18 cellular contexts compared by ENCODE assay signal in the genomic region with DNA sequence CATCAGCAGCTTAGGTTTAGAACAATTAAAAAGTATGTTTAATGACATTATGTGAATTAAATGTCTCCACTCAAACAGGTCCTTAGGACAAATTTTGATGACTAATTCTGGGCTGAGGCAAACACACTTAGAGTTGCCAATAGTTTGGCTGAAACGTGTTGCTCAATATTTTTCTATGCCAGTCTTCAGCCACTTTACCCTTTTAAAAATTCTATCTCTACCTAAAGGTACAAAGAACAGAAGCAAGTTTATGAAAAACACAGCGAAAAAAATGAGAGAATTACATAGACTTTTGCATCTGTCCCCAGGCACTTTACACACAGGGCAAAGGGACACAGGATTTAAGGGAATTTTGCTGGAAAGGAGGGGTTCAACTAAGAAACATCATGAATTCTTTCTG. TPM values are rescaled to one million over a fixed set of nuclear protein-coding genes. Genes with fewer than 3 reads are reported as not detected.
A peak's percentile ranks its signal among the peaks of the same experiment; 100 is the strongest.
DNase-seq lines count a peak whose midpoint lies in the region; ATAC-seq, FAIRE-seq and TF ChIP-seq lines count a peak whose summit lies in the region.
"Had no signal": no experiment of that assay in that cellular context is flagged by ENCODE, and none has a peak within 500 bp of the region (broad histone marks: within the 10 kb centered on the region; RNA-seq: fewer than 3 reads in every experiment).

No MANE protein-coding gene starts in this region.

- TF ChIP-seq RAD21 in K562 (CRISPR knock-in tag; conservative IDR thresholded peaks at IDR 0.05 in 1 of 2, IDR thresholded peaks at IDR 0.05 in 1 of 2), result no peak
- TF ChIP-seq RAD21 in liver (IDR thresholded peaks at IDR 0.05), result peak in 1 of 2 donors; percentile 14

- intact Hi-C loops in K562 (cut with micrococcal nuclease), result no loop called here

- TF ChIP-seq CTCF in K562 (IDR thresholded peaks at IDR 0.05 in 2 of 3, conservative IDR thresholded peaks at IDR 0.05 in 1 of 3; ENCODE audit: insufficient read depth in 2 of 3, low read depth in 1 of 3, low read length in 3 of 3) (no peak), liver (IDR thresholded peaks at IDR 0.05; ENCODE audit: low read depth, low read length, missing input control) (no peak)

- no peaks in the 10 kb centered on the region for H3K9me1 ChIP-seq in K562 (ENCODE audit: control insufficient read depth, insufficient read depth, low read length)

- peaks cover 51 to 82% (median 70%) of the 10 kb centered on the region in 11 experiments for H3K36me3 ChIP-seq in BLaER1 treated with 17β-estradiol and CSF1 and Interleukin-3, amounts not matched to agents 10 nM and 100 nM
- H3K36me3 ChIP-seq in K562 (ENCODE audit: control insufficient read depth, insufficient read depth, low read length) (peaks cover 83% of the 10 kb centered on the region; the same call in 2 of the 3 replicates), liver (ENCODE audit: control insufficient read depth in 4 of 4, insufficient read depth in 3 of 4, low read depth in 1 of 4, low read length in 3 of 4) (peaks cover 0 to 18% (median 11%) of the 10 kb centered on the region in 4 donors)

- H3K9ac ChIP-seq in BLaER1 treated with 17β-estradiol and CSF1 and Interleukin-3, amounts not matched to agents 10 nM and 100 nM, result peak overlapping the region in 8 of 11 experiments; percentile 8 to 63 (median 50); a peak in 13 of 22 replicates
- H3K9ac ChIP-seq in K562 (ENCODE audit: insufficient read depth in 1 of 2, low read depth in 2 of 2, low read length in 2 of 2) (no peak overlapping the region), liver (ENCODE audit: low read depth in 1 of 2, low read length in 2 of 2) (peak overlapping the region; percentile 30 to 63)

- no peaks in the 10 kb centered on the region for H3K9me3 ChIP-seq in BLaER1 treated with 17β-estradiol and CSF1 and Interleukin-3, amounts not matched to agents 10 nM and 100 nM (replicated peaks in 1 of 11)
- H3K9me3 ChIP-seq in K562 (replicated peaks; ENCODE audit: control insufficient read depth, insufficient read depth, low read depth, low read length), result no peaks in the 10 kb centered on the region
- H3K9me3 ChIP-seq in liver (ENCODE audit: control insufficient read depth in 4 of 4, low read length in 3 of 4), result no peaks in the 10 kb centered on the region
- H3K9me3 ChIP-seq: BE2C, pancreas had no signal

- no peak for FAIRE-seq in K562 (lab: Jason Lieb, UNC)
- FAIRE-seq: endometrium, GM19239, pancreas, urothelium cell line had no signal

- H2AFZ ChIP-seq in K562 (ENCODE audit: low read depth, low read length), result no peak overlapping the region

- no peak for TF ChIP-seq POLR2A in K562 (conservative IDR thresholded peaks at IDR 0.05)

- no peak for TF ChIP-seq EP300 in K562 (IDR thresholded peaks at IDR 0.05; ENCODE audit: low read length)

- 69% methylated on average over 2 of the region's 2 CpGs for WGBS in K562 (ENCODE audit: insufficient coverage, low coverage, missing lambda C conversion rate)
- WGBS in liver, result 30% methylated on average over 2 of the region's 2 CpGs

- BruUV-seq in K562 (replicated peaks; lab: Mats Ljungman, UMichigan), result no TSS peak

- peak overlapping the region in 2 of 10 experiments; percentile 14 to 42; a peak in 4 of 20 replicates for H3K4me3 ChIP-seq in BLaER1 treated with 17β-estradiol and CSF1 and Interleukin-3, amounts not matched to agents 10 nM and 100 nM
- H3K4me3 ChIP-seq in K562 (no peak overlapping the region), liver (ENCODE audit: low read depth in 1 of 3, low read length in 3 of 3) (peak overlapping the region in 1 of 3 donors; percentile 2)
- H3K4me3 ChIP-seq: pancreas had no signal

- peak overlapping the region; percentile 45 to 93 (median 88); a peak in 21 of 22 replicates for H3K4me2 ChIP-seq in BLaER1 treated with 17β-estradiol and CSF1 and Interleukin-3, amounts not matched to agents 10 nM and 100 nM
- H3K4me2 ChIP-seq in K562 (ENCODE audit: insufficient read depth, low read length), result no peak overlapping the region

- DNase-seq in MV-4-11 (lab: John Stamatoyannopoulos, UW), result peak; percentile 62
- no peak for DNase-seq in K562 (ENCODE audit: extremely low read depth in 1 of 4, low spot score in 3 of 4)
- DNase-seq in NCI-H345 treated with DMSO at 0.1 percent for 48 hours (lab: John Stamatoyannopoulos, UW; ENCODE audit: unreplicated experiment), result no peak
- DNase-seq in substantia nigra (lab: John Stamatoyannopoulos, UW), result no peak
- no peak for DNase-seq in NCI-H69 (lab: John Stamatoyannopoulos, UW)
- DNase-seq: activated gamma-delta T cell, BE2C, DMS79, GOT3, NCI-H2227 treated with DMSO at 0.1 percent for 48 hours, pancreas, RPMI8226 had no signal

- ATAC-seq in K562 (no peak), HG02840 (IDR thresholded peaks at IDR 0.05; ENCODE audit: low FRiP score, unreplicated experiment) (no peak)
- ATAC-seq: pancreas had no signal

- H3K4me1 ChIP-seq in BLaER1 treated with 17β-estradiol and CSF1 and Interleukin-3, amounts not matched to agents 10 nM and 100 nM, result peaks cover 55 to 81% (median 63%) of the 10 kb centered on the region in 10 experiments
- H3K4me1 ChIP-seq in K562 (replicated peaks in 1 of 2; ENCODE audit: control insufficient read depth in 2 of 2, insufficient read depth in 2 of 2, low read length in 2 of 2), result peaks cover 8 to 10% of the 10 kb centered on the region in 2 experiments; a peak in 3 of 5 replicates
- peaks cover 9 to 80% (median 76%) of the 10 kb centered on the region in 4 donors for H3K4me1 ChIP-seq in liver (ENCODE audit: control insufficient read depth in 4 of 4, insufficient read depth in 4 of 4, low read length in 3 of 4)
- H3K4me1 ChIP-seq: BE2C had no signal

- POLR2A ChIA-PET in K562 (lab: Yijun Ruan, JAX), result no interaction called here

- no peaks in the 10 kb centered on the region for H3K27me3 ChIP-seq in BLaER1 treated with 17β-estradiol and CSF1 and Interleukin-3, amounts not matched to agents 10 nM and 100 nM
- H3K27me3 ChIP-seq in K562 (ENCODE audit: control insufficient read depth in 2 of 2, insufficient read depth in 2 of 2, low read length in 2 of 2) (no peaks in the 10 kb centered on the region), liver (ENCODE audit: control insufficient read depth in 4 of 4, insufficient read depth in 4 of 4, low read length in 3 of 4) (no peaks in the 10 kb centered on the region)
- H3K27me3 ChIP-seq: BE2C, pancreas had no signal

- in situ Hi-C loops in K562 (cut with MboI), result no loop called here

- peak overlapping the region in 10 of 11 experiments; percentile 47 to 81 (median 61); a peak in 17 of 22 replicates for H3K27ac ChIP-seq in BLaER1 treated with 17β-estradiol and CSF1 and Interleukin-3, amounts not matched to agents 10 nM and 100 nM
- H3K27ac ChIP-seq in K562 (ENCODE audit: extremely low read depth, low read depth, low read length) (no peak overlapping the region), liver (ENCODE audit: low read depth in 1 of 2, low read length in 2 of 2) (peak overlapping the region; percentile 72 to 86), substantia nigra (ENCODE audit: low read depth, low read length, poor library complexity, severe bottlenecking) (no peak overlapping the region)
- H3K27ac ChIP-seq: pancreas had no signal

- CTCF ChIA-PET in K562 (lab: Yijun Ruan, JAX; ENCODE audit: low intra/inter-chr PET ratio), result no interaction called here

- peaks cover 0 to 12% (median 0%) of the 10 kb centered on the region in 11 experiments; a peak in 5 of 22 replicates for H4K20me1 ChIP-seq in BLaER1 treated with 17β-estradiol and CSF1 and Interleukin-3, amounts not matched to agents 10 nM and 100 nM
- no peaks in the 10 kb centered on the region for H4K20me1 ChIP-seq in K562 (replicated peaks; ENCODE audit: control insufficient read depth, insufficient read depth, low read length)

- peaks cover 39% of the 10 kb centered on the region for H3K79me2 ChIP-seq in K562 (ENCODE audit: control insufficient read depth, insufficient read depth, low read length)

RNA-seq across cellular contexts. Expression of gene IDH1, which starts 4.5 kb away (rescaled TPM):
- 74.6 and 149 TPM in 2 replicates for total RNA-seq in K562 (2011; cell fraction: chromatin; rRNA removed; ENCODE audit: low replicate concordance)
- total RNA-seq in K562 (2011; cell fraction: nucleolus; rRNA removed), result 48.2 and 61.6 TPM in 2 replicates
- total RNA-seq in K562 (2011; cell fraction: nucleoplasm; rRNA removed), result 74.6 and 93.9 TPM in 2 replicates
- total RNA-seq in K562 (2014; rRNA removed), result 61.9 and 65.9 TPM in 2 replicates
- 108 and 114 TPM in 2 replicates for total RNA-seq in K562 (2014; rRNA removed; fragmentation: Illumina TruSeq; extraction: Trizol)
- 94.4 and 101 TPM in 2 replicates for total RNA-seq in K562 (2015; rRNA removed; fragmentation: Illumina TruSeq; extraction: Trizol)
- total RNA-seq in K562 (2021), result 75.1 and 80.8 TPM in 2 replicates
- 86.7 and 96.4 TPM in 2 replicates for polyA plus RNA-seq in K562 (2011; rRNA removed)
- polyA plus RNA-seq in K562 (2011; cell fraction: cytosol; rRNA removed), result 16.7 and 52.0 TPM in 2 replicates
- 53.6 and 109 TPM in 2 replicates for polyA plus RNA-seq in K562 (2011; cell fraction: nucleus; rRNA removed)
- polyA plus RNA-seq in K562 (2012), result 64.8 and 261 TPM in 2 replicates
- 93.5 and 108 TPM in 2 replicates for polyA plus RNA-seq in K562 (2014; fragmentation: Illumina TruSeq; extraction: Trizol)
- polyA plus RNA-seq in K562 (2014; fragmentation: Nextera tagmentation; extraction: Ambion mirVana), result 100 to 1,000 TPM; 135 to 194 TPM
- 92.6 and 103 TPM in 2 replicates for polyA plus RNA-seq in K562 (2014; rRNA removed)
- 93.3 and 121 TPM in 2 replicates for polyA minus RNA-seq in K562 (2011; rRNA and poly(A)+ RNA removed)
- polyA minus RNA-seq in K562 (2011; cell fraction: cytosol; rRNA and poly(A)+ RNA removed), result 26.4 and 30.7 TPM in 2 replicates
- 38.6 and 77.4 TPM in 2 replicates for polyA minus RNA-seq in K562 (2011; cell fraction: nucleus; rRNA and poly(A)+ RNA removed)
- total RNA-seq in liver, result 100 to 1,000 TPM; 144 to 188 TPM
- polyA plus RNA-seq in liver, result 100 to 1,000 TPM; 134 to 140 TPM

RNA-seq across cellular contexts. Expression of gene PIKFYVE, which starts 15.7 kb away (rescaled TPM):
- 74.2 and 145 TPM in 2 replicates for total RNA-seq in K562 (2011; cell fraction: chromatin; rRNA removed; ENCODE audit: low replicate concordance)
- total RNA-seq in K562 (2011; cell fraction: nucleolus; rRNA removed), result 25.2 and 33.8 TPM in 2 replicates
- total RNA-seq in K562 (2011; cell fraction: nucleoplasm; rRNA removed), result 50.8 and 66.7 TPM in 2 replicates
- total RNA-seq in K562 (2014; rRNA removed) (14.4 and 14.9 TPM in 2 replicates), K562 (2014; rRNA removed; fragmentation: Illumina TruSeq; extraction: Trizol) (22.7 and 24.8 TPM in 2 replicates), K562 (2015; rRNA removed; fragmentation: Illumina TruSeq; extraction: Trizol) (18.9 and 19.1 TPM in 2 replicates), K562 (2021) (17.1 and 19.0 TPM in 2 replicates), liver (10 to 100 TPM; 14.0 to 23.1 TPM)
- polyA plus RNA-seq in K562 (2011; rRNA removed) (18.4 and 25.6 TPM in 2 replicates), K562 (2014; fragmentation: Illumina TruSeq; extraction: Trizol) (14.5 and 16.7 TPM in 2 replicates), K562 (2014; fragmentation: Nextera tagmentation; extraction: Ambion mirVana) (1 to 10 TPM; 3.6 to 3.7 TPM), K562 (2014; rRNA removed) (11.5 and 11.8 TPM in 2 replicates), liver (1 to 10 TPM; 3.5 to 4.2 TPM)
- 6.2 and 11.1 TPM in 2 replicates for polyA plus RNA-seq in K562 (2011; cell fraction: cytosol; rRNA removed)
- polyA plus RNA-seq in K562 (2011; cell fraction: nucleus; rRNA removed), result 23.8 and 27.2 TPM in 2 replicates
- 9.0 and 11.3 TPM in 2 replicates for polyA plus RNA-seq in K562 (2012)
- 57.8 and 62.6 TPM in 2 replicates for polyA minus RNA-seq in K562 (2011; rRNA and poly(A)+ RNA removed)
- 18.7 and 22.4 TPM in 2 replicates for polyA minus RNA-seq in K562 (2011; cell fraction: cytosol; rRNA and poly(A)+ RNA removed)
- 46.2 and 82.2 TPM in 2 replicates for polyA minus RNA-seq in K562 (2011; cell fraction: nucleus; rRNA and poly(A)+ RNA removed)

Comparison
In these comparisons a context has a peak if more than half of its experiments do, and no peak if none do; other contexts are left out.
1. H3K27ac ChIP-seq: peak in BLaER1 treated with 17β-estradiol and CSF1 and Interleukin-3, amounts not matched to agents 10 nM and 100 nM (10 of 11) and liver (2 of 2); none in K562 (single experiment) and substantia nigra (single experiment).
2. H3K9ac ChIP-seq: peak in BLaER1 treated with 17β-estradiol and CSF1 and Interleukin-3, amounts not matched to agents 10 nM and 100 nM (8 of 11) and liver (2 of 2); none in K562 (0 of 2).